In the genomic region with DNA sequence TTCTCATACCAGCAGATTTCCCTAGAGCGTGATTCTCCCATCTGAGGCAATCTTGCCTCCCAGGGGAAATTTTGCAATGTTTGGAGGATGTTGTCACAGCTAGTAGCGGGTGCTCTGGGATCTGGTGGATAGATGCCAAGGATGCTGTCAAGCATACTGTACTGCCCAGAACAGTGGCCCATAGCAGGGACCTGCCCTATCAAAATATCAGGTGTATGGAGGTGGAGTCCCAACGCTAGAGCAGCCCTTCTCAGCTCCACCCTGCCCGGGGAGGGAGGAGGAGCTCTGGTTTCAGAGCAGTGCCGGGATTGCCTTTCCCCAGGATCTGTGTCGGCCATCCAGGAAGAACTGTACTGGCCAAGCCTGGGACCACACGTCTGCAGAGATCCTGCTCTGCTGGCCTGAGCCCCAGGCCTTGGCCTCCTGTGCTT, we compare ENCODE assay signal across 1 cellular context.
A peak's percentile ranks its signal among the peaks of the same experiment; 100 is the strongest.
TF ChIP-seq lines count a peak whose summit lies in the region.

No MANE protein-coding gene starts in this region.

TF ChIP-seq in K562, 482 proteins besides CTCF, POLR2A, EP300 and RAD21:
- TF ChIP-seq MYNN (IDR thresholded peaks at IDR 0.05) (peak; percentile 7; the same call in 1 of the 2 replicates), MYNN (CRISPR knock-in tag; IDR thresholded peaks at IDR 0.05) (no peak), U2AF2 (optimal IDR thresholded peaks at IDR 0.05; ENCODE audit: low read depth, low read length) (no peak), TOE1 (IDR thresholded peaks at IDR 0.05; ENCODE audit: borderline replicate concordance) (no peak), TOE1 (CRISPR knock-in tag; IDR thresholded peaks at IDR 0.05; ENCODE audit: borderline replicate concordance, low read depth) (no peak)
